ENCODE assay signal across 16 cellular contexts in genomic region chr14:61365667-61366194, GRCh38.
"Had no signal": no experiment of that assay in that cellular context is flagged by ENCODE, and none has a peak within 500 bp of the region (broad histone marks: within the 10 kb centered on the region; RNA-seq: fewer than 3 reads in every experiment).

No MANE protein-coding gene starts in this region.

- H3K4me1 ChIP-seq: sigmoid colon had no signal

- H3K9me3 ChIP-seq: sigmoid colon had no signal

- DNase-seq: activated CD4-positive, alpha-beta T cell treated with anti-CD3 and anti-CD28 coated beads for 1 hour; activated CD8-positive, alpha-beta memory T cell treated with anti-CD3 and anti-CD28 coated beads for 24 hours; activated CD8-positive, alpha-beta memory T cell treated with anti-CD3 and anti-CD28 coated beads, Interleukin-2, amount 50 U/mL, for 48 hours; activated gamma-delta T cell treated with Interleukin-2 at 50 U/mL for 16 hours; activated T-cell treated with anti-CD3 and anti-CD28 coated beads, Interleukin-2, amount 50 U/mL, for 72 hours; endodermal cell; midbrain; occipital lobe; posterior cingulate gyrus; sigmoid colon; stimulated activated CD8-positive, alpha-beta memory T cell treated with anti-CD3 and anti-CD28 coated beads, Interleukin-4, amount 100 ng/mL, for 48 hours; stimulated activated naive CD4-positive, alpha-beta T cell had no signal

- H3K36me3 ChIP-seq: cardiac muscle cell, sigmoid colon had no signal

- H3K27me3 ChIP-seq: cardiac muscle cell, sigmoid colon had no signal

- H3K4me3 ChIP-seq: cardiac muscle cell, sigmoid colon had no signal

- FAIRE-seq: islet of Langerhans had no signal

- ATAC-seq: activated naive CD4-positive, alpha-beta T cell treated with anti-CD3 and anti-CD28 coated beads, Interleukin-2, amount 50 U/mL, for 72 hours; activated T-cell treated with anti-CD3 and anti-CD28 coated beads, Interleukin-2, amount 50 U/mL, for 72 hours had no signal

- H3K27ac ChIP-seq: cardiac muscle cell, sigmoid colon, VCaP had no signal
